ENCODE assay signal across 8 cellular contexts in the genomic region with DNA sequence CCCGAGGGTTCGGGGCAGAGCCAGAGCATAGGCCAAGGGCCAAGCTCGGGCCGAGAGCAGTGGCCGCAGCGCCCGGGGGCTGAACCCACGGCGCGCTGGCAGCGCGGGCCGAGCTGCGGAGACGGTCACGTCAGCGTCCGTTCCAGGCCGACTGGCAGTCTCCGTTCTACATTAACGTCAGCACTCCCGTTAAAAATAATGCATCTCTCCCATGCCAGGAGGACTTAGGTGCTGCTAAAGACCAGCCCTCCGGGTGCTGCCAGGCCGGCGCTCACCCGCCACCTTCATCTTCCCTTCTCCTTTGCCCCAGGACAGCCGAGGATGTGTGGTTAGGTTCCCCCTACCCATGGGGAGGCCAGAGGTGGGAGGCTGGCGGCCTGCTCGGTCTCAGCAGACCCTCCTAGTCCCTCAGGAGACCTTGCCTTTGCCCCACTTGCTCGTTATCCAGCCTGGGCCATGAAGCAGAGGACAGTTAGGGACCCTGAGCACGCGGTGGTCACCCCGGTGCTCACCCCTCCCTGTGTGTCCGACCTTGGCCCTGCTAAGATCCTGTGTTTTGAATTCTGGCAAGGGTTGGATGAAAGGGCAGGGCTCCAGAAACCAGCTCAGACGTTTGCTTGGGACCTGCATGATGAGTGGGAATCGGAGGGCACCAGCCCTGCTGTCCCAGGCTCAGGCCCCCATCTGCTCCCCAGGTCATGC.
DNase-seq lines count a peak whose midpoint lies in the region; TF ChIP-seq lines count a peak whose summit lies in the region.

No MANE protein-coding gene starts in this region.

- H3K9ac ChIP-seq in endocrine pancreas (ENCODE audit: control insufficient read depth, insufficient read depth, low read length), result peak overlapping the region; percentile 98

- peak overlapping the region; percentile 79 for H3K4me3 ChIP-seq in HFF-Myc (replicated peaks; ENCODE audit: low read depth, low read length)
- H3K4me3 ChIP-seq in endocrine pancreas (ENCODE audit: control insufficient read depth, insufficient read depth, low read length), result no peak overlapping the region
- H3K4me3 ChIP-seq in muscle layer of duodenum (ENCODE audit: low read depth in 1 of 2, low read length in 2 of 2), result peak overlapping the region; percentile 70 to 75

- H3K36me3 ChIP-seq in endocrine pancreas (ENCODE audit: control insufficient read depth, insufficient read depth, low read length) (no peaks in the 10 kb centered on the region), muscle layer of duodenum (ENCODE audit: control insufficient read depth in 1 of 2, insufficient read depth in 2 of 2, low read length in 2 of 2) (peaks cover 0 to 14% of the 10 kb centered on the region in 2 donors)

- H3K27ac ChIP-seq in muscle layer of duodenum (ENCODE audit: low read length), result peak overlapping the region; percentile 75

- H3K4me1 ChIP-seq in endocrine pancreas (ENCODE audit: control insufficient read depth, insufficient read depth, low read length) (no peaks in the 10 kb centered on the region), muscle layer of duodenum (ENCODE audit: control insufficient read depth in 1 of 2, insufficient read depth in 2 of 2, low read length in 2 of 2) (peaks cover 14 to 33% of the 10 kb centered on the region in 2 donors)

- no peak for TF ChIP-seq CTCF in HFF-Myc (IDR thresholded peaks at IDR 0.05; ENCODE audit: low read depth, low read length, missing control alignments)

- DNase-seq in NCI-H1417 (lab: John Stamatoyannopoulos, UW), result peak in 2 of 3 experiments; percentile 42 to 54
- no peak for DNase-seq in NCI-H1417 treated with DMSO at 0.1 percent for 48 hours (lab: John Stamatoyannopoulos, UW)
- DNase-seq in HFF-Myc (ENCODE audit: extremely low read depth, low read depth), result no peak
- peak; percentile 62 for DNase-seq in RPMI8226
- DNase-seq in NCI-H1694 (lab: John Stamatoyannopoulos, UW), result no peak
- DNase-seq in NCI-H2107 treated with DMSO at 0.1 percent for 48 hours (lab: John Stamatoyannopoulos, UW; ENCODE audit: unreplicated experiment), result no peak

- H3K27me3 ChIP-seq in endocrine pancreas (ENCODE audit: control insufficient read depth, insufficient read depth, low read length) (peaks cover 4% of the 10 kb centered on the region), muscle layer of duodenum (ENCODE audit: low read depth, low read length) (no peaks in the 10 kb centered on the region)

- H3K9me3 ChIP-seq in endocrine pancreas (ENCODE audit: control insufficient read depth, low read length), result no peaks in the 10 kb centered on the region
- H3K9me3 ChIP-seq in muscle layer of duodenum (ENCODE audit: control insufficient read depth in 1 of 2, low read length in 2 of 2), result no peaks in the 10 kb centered on the region

Comparison
In these comparisons a context has a peak if more than half of its experiments do, and no peak if none do; other contexts are left out.
1. DNase-seq: peak in NCI-H1417 (2 of 3) and RPMI8226 (single experiment); none in NCI-H1417 treated with DMSO at 0.1 percent for 48 hours (single experiment), HFF-Myc (single experiment), NCI-H1694 (single experiment) and NCI-H2107 treated with DMSO at 0.1 percent for 48 hours (single experiment).